ENCODE assay signal across 10 cellular contexts in genomic region chr9:36101916-36102741, GRCh38. TPM values are rescaled to one million over a fixed set of nuclear protein-coding genes. Genes with fewer than 3 reads are reported as not detected.
DNase-seq lines count a peak whose midpoint lies in the region; ATAC-seq and TF ChIP-seq lines count a peak whose summit lies in the region.
"Had no signal": no experiment of that assay in that cellular context is flagged by ENCODE, and none has a peak within 500 bp of the region (broad histone marks: within the 10 kb centered on the region; RNA-seq: fewer than 3 reads in every experiment).

No MANE protein-coding gene starts in this region.

- H3K36me3 ChIP-seq in left lung: no peaks in the 10 kb centered on the region
- H3K36me3 ChIP-seq in HAP-1 (replicated peaks): no peaks in the 10 kb centered on the region
- H3K36me3 ChIP-seq: neutrophil had no signal

- H3K4me3 ChIP-seq in astrocyte of the cerebellum (ENCODE audit: low read depth, low read length) (no peak overlapping the region), left lung (no peak overlapping the region), HAP-1 (no peak overlapping the region)

- H3K9me3 Mint-ChIP-seq in activated naive CD4-positive, alpha-beta T cell treated with anti-CD3 and anti-CD28 coated beads for 36 hours: no peaks in the 10 kb centered on the region
- H3K9me3 Mint-ChIP-seq: stimulated activated memory B cell treated with anti-CD40 and anti-IgM and Interleukin-4, amounts not matched to agents 10 μg/mL and 1 μg/mL and 100 μg/mL, for 72 hours had no signal

- DNase-seq in A172 (ENCODE audit: low spot score): peak; percentile 99
- peak; percentile 49 for DNase-seq in HPDE6-E6E7 (ENCODE audit: extremely low spot score)
- DNase-seq in astrocyte of the cerebellum (ENCODE audit: low read depth): peak; percentile 96
- no peak for DNase-seq in left lung
- DNase-seq in HAP-1 (ENCODE audit: low spot score in 2 of 2): no peak
- no peak for DNase-seq in activated naive CD4-positive, alpha-beta T cell treated with anti-CD3 and anti-CD28 coated beads for 36 hours

- intact Hi-C loops in left lung (cut with DNase I): loop anchor here in 1 of 2 donors (5.0 kb wide), 1 partner anchor 65 kb away; the partner anchor contains the start of gene CCIN
- intact Hi-C loops in activated naive CD4-positive, alpha-beta T cell treated with anti-CD3 and anti-CD28 coated beads for 36 hours (cut with micrococcal nuclease): loop anchor here (2.0 kb wide), 2 partner anchors 35 to 147 kb away; partner anchors contain the start of gene GLIPR2

- no peaks in the 10 kb centered on the region for H3K27me3 Mint-ChIP-seq in activated naive CD4-positive, alpha-beta T cell treated with anti-CD3 and anti-CD28 coated beads for 36 hours (ENCODE audit: low read depth)
- H3K27me3 Mint-ChIP-seq: stimulated activated memory B cell treated with anti-CD40 and anti-IgM and Interleukin-4, amounts not matched to agents 10 μg/mL and 1 μg/mL and 100 μg/mL, for 72 hours had no signal

- TF ChIP-seq CTCF in astrocyte of the cerebellum (IDR thresholded peaks at IDR 0.05; ENCODE audit: low read depth, low read length, missing control alignments) (no peak), left lung (IDR thresholded peaks at IDR 0.05) (no peak)

- ATAC-seq in left lung: peak; percentile 42
- ATAC-seq in GM21526 (IDR thresholded peaks at IDR 0.05; ENCODE audit: low FRiP score, unreplicated experiment): no peak
- ATAC-seq in HG02938 (IDR thresholded peaks at IDR 0.05; ENCODE audit: unreplicated experiment): no peak

- H3K4me1 Mint-ChIP-seq in activated naive CD4-positive, alpha-beta T cell treated with anti-CD3 and anti-CD28 coated beads for 36 hours (ENCODE audit: low read depth): peaks cover 6% of the 10 kb centered on the region
- H3K4me1 Mint-ChIP-seq: stimulated activated memory B cell treated with anti-CD40 and anti-IgM and Interleukin-4, amounts not matched to agents 10 μg/mL and 1 μg/mL and 100 μg/mL, for 72 hours had no signal

- no peak overlapping the region for H3K4me3 Mint-ChIP-seq in activated naive CD4-positive, alpha-beta T cell treated with anti-CD3 and anti-CD28 coated beads for 36 hours
- H3K4me3 Mint-ChIP-seq: stimulated activated memory B cell treated with anti-CD40 and anti-IgM and Interleukin-4, amounts not matched to agents 10 μg/mL and 1 μg/mL and 100 μg/mL, for 72 hours had no signal

- H3K27ac Mint-ChIP-seq in activated naive CD4-positive, alpha-beta T cell treated with anti-CD3 and anti-CD28 coated beads for 36 hours: no peak overlapping the region
- H3K27ac Mint-ChIP-seq: stimulated activated memory B cell treated with anti-CD40 and anti-IgM and Interleukin-4, amounts not matched to agents 10 μg/mL and 1 μg/mL and 100 μg/mL, for 72 hours had no signal

- peak overlapping the region in 1 of 2 donors; percentile 3 for H3K27ac ChIP-seq in left lung

- no peaks in the 10 kb centered on the region for H3K36me3 Mint-ChIP-seq in activated naive CD4-positive, alpha-beta T cell treated with anti-CD3 and anti-CD28 coated beads for 36 hours (ENCODE audit: low read depth)
- H3K36me3 Mint-ChIP-seq: stimulated activated memory B cell treated with anti-CD40 and anti-IgM and Interleukin-4, amounts not matched to agents 10 μg/mL and 1 μg/mL and 100 μg/mL, for 72 hours had no signal

- CTCF ChIA-PET in activated naive CD4-positive, alpha-beta T cell treated with anti-CD3 and anti-CD28 coated beads for 36 hours (lab: Charles Lee): interaction anchor here (0.6 to 10.2 kb wide), 39 partner anchors 10 to 1909 kb away, joined by 3 to 283 read pairs (median 6); partner anchors contain the start of genes CCIN, CLTA and RECK

- in situ Hi-C loops in astrocyte of the cerebellum (cut with HindIII; ENCODE audit: low sequenced_read_pairs) (no loop called here), HAP-1 (cut with MboI; ENCODE audit: low sequenced_read_pairs) (loop anchor here (5.0 kb wide), 1 partner anchor 65 kb away; the partner anchor contains the start of gene CCIN)

- H3K4me1 ChIP-seq in left lung (peaks cover 0 to 13% of the 10 kb centered on the region in 2 donors), HAP-1 (peaks cover 3% of the 10 kb centered on the region)

- H3K9me3 ChIP-seq in left lung (no peaks in the 10 kb centered on the region), HAP-1 (no peaks in the 10 kb centered on the region)
- H3K9me3 ChIP-seq: neutrophil had no signal

- H3K27me3 ChIP-seq in left lung (no peaks in the 10 kb centered on the region), HAP-1 (ENCODE audit: low read depth) (no peaks in the 10 kb centered on the region)
- H3K27me3 ChIP-seq: neutrophil had no signal

RNA-seq across cellular contexts. Expression of gene GLIPR2, which starts 34.4 kb away (rescaled TPM):
- 17.6 and 24.3 TPM in 2 replicates for total RNA-seq in A172 (2014; rRNA removed; shearing (Covaris generic))
- 10 to 100 TPM; 47.7 to 94.5 TPM for total RNA-seq in left lung
- total RNA-seq in activated naive CD4-positive, alpha-beta T cell treated with anti-CD3 and anti-CD28 coated beads for 36 hours: 1 to 10 TPM; 8.0 to 9.7 TPM

Comparison
In these comparisons a context has a peak if more than half of its experiments do, and no peak if none do; other contexts are left out.
1. DNase-seq: peak in A172 (single experiment), HPDE6-E6E7 (single experiment) and astrocyte of the cerebellum (single experiment); none in left lung (0 of 2), HAP-1 (0 of 2) and activated naive CD4-positive, alpha-beta T cell treated with anti-CD3 and anti-CD28 coated beads for 36 hours (single experiment).